ENCODE assay signal across 24 cellular contexts in genomic region chr2:26639685-26640240, GRCh38. TPM values are rescaled to one million over a fixed set of nuclear protein-coding genes. Genes with fewer than 3 reads are reported as not detected.
"Had no signal": no experiment of that assay in that cellular context is flagged by ENCODE, and none has a peak within 500 bp of the region (broad histone marks: within the 10 kb centered on the region; RNA-seq: fewer than 3 reads in every experiment).

No MANE protein-coding gene starts in this region.

- H3K4me3 Mint-ChIP-seq: activated naive CD8-positive, alpha-beta T cell; activated T-helper 1 cell treated with anti-CD3 and anti-CD28 coated beads, Interleukin-12 subunit alpha, Interleukin-12 subunit beta, Interleukin-2, Interleukin-4 antibody, amounts not matched to agents 30 ng/mL and 10 ng/mL and 1 ng/mL, durations not matched to agents 14 hours and 24 hours and 36 hours; natural killer cell treated with Interleukin-12 subunit alpha and Interleukin-12 subunit beta and Interleukin-15 and Interleukin-18, amount 100 ng/mL, for 72 hours; stimulated activated effector memory CD8-positive, alpha-beta T cell treated with anti-CD3 and anti-CD28 coated beads, Interleukin-12 subunit alpha, Interleukin-12 subunit beta, amount 100 ng/mL, for 72 hours; stimulated activated naive CD8-positive, alpha-beta T cell treated with anti-CD3 and anti-CD28 coated beads, Interleukin-15, amount 100 ng/mL, for 72 hours; T-cell; T-helper 2 cell treated with Interferon-gamma antibody and Interleukin-4, amounts not matched to agents 5 μg/mL and 100 μg/mL, for 36 hours had no signal

- DNase-seq: activated T-cell treated with anti-CD3 and anti-CD28 coated beads for 4 hours; central memory CD4-positive, alpha-beta T cell; esophagus squamous epithelium; gastrocnemius medialis; hypothalamus; left ventricle myocardium superior; psoas muscle; right cardiac atrium; stimulated activated CD4-positive, alpha-beta T cell treated with anti-CD3 and anti-CD28 coated beads, Interleukin-1b, Interleukin-23, amount 100 ng/mL, for 48 hours; stimulated activated naive CD8-positive, alpha-beta T cell treated with anti-CD3 and anti-CD28 coated beads, Interleukin-15, amount 100 ng/mL, for 72 hours; T-cell had no signal

- H3K4me2 ChIP-seq: SK-N-SH had no signal

- H3K4me1 Mint-ChIP-seq: T-cell had no signal

- H3K27ac ChIP-seq: dorsolateral prefrontal cortex, esophagus squamous epithelium, gastrocnemius medialis, neutrophil, pancreas, psoas muscle, suprapubic skin had no signal

- ATAC-seq: gastrocnemius medialis; left ventricle myocardium superior; psoas muscle; stimulated activated effector memory CD8-positive, alpha-beta T cell treated with anti-CD3 and anti-CD28 coated beads, Interleukin-12 subunit alpha, Interleukin-12 subunit beta, amount 100 ng/mL, for 72 hours; T-cell had no signal

- H3K9me3 ChIP-seq: esophagus squamous epithelium, gastrocnemius medialis, neutrophil, pancreas, psoas muscle, SK-N-SH, suprapubic skin had no signal

- H3K9me2 ChIP-seq: SK-N-SH had no signal

- H3K27me3 ChIP-seq: pancreas had no signal

- H3K4me3 ChIP-seq: dorsolateral prefrontal cortex, esophagus squamous epithelium, gastrocnemius medialis, pancreas, psoas muscle, suprapubic skin had no signal

- H3K4me1 ChIP-seq: gastrocnemius medialis, psoas muscle, suprapubic skin had no signal

- H3K9ac ChIP-seq: SK-N-SH had no signal

- H3K36me3 Mint-ChIP-seq: activated naive CD8-positive, alpha-beta T cell; natural killer cell treated with Interleukin-12 subunit alpha and Interleukin-12 subunit beta and Interleukin-15 and Interleukin-18, amount 100 ng/mL, for 72 hours; stimulated activated effector memory CD8-positive, alpha-beta T cell treated with anti-CD3 and anti-CD28 coated beads, Interleukin-12 subunit alpha, Interleukin-12 subunit beta, amount 100 ng/mL, for 72 hours; T-cell had no signal

- H3K36me3 ChIP-seq: esophagus squamous epithelium, gastrocnemius medialis, neutrophil, pancreas, suprapubic skin had no signal

- H3K27ac Mint-ChIP-seq: activated naive CD8-positive, alpha-beta T cell; activated T-helper 1 cell treated with anti-CD3 and anti-CD28 coated beads, Interleukin-12 subunit alpha, Interleukin-12 subunit beta, Interleukin-2, Interleukin-4 antibody, amounts not matched to agents 30 ng/mL and 10 ng/mL and 1 ng/mL, durations not matched to agents 14 hours and 24 hours and 36 hours; natural killer cell treated with Interleukin-12 subunit alpha and Interleukin-12 subunit beta and Interleukin-15 and Interleukin-18, amount 100 ng/mL, for 72 hours; stimulated activated effector memory CD8-positive, alpha-beta T cell treated with anti-CD3 and anti-CD28 coated beads, Interleukin-12 subunit alpha, Interleukin-12 subunit beta, amount 100 ng/mL, for 72 hours; T-cell; T-helper 2 cell treated with Interferon-gamma antibody and Interleukin-4, amounts not matched to agents 5 μg/mL and 100 μg/mL, for 36 hours had no signal

- H3K9me3 Mint-ChIP-seq: activated T-helper 1 cell treated with anti-CD3 and anti-CD28 coated beads, Interleukin-12 subunit alpha, Interleukin-12 subunit beta, Interleukin-2, Interleukin-4 antibody, amounts not matched to agents 30 ng/mL and 10 ng/mL and 1 ng/mL, durations not matched to agents 14 hours and 24 hours and 36 hours; natural killer cell treated with Interleukin-12 subunit alpha and Interleukin-12 subunit beta and Interleukin-15 and Interleukin-18, amount 100 ng/mL, for 72 hours; stimulated activated effector memory CD8-positive, alpha-beta T cell treated with anti-CD3 and anti-CD28 coated beads, Interleukin-12 subunit alpha, Interleukin-12 subunit beta, amount 100 ng/mL, for 72 hours; stimulated activated naive CD8-positive, alpha-beta T cell treated with anti-CD3 and anti-CD28 coated beads, Interleukin-15, amount 100 ng/mL, for 72 hours; T-cell; T-helper 2 cell treated with Interferon-gamma antibody and Interleukin-4, amounts not matched to agents 5 μg/mL and 100 μg/mL, for 36 hours had no signal

RNA-seq across cellular contexts. Expression of gene CIB4, which starts 1.4 kb away (rescaled TPM):
- total RNA-seq: activated CD8-positive, alpha-beta memory T cell treated with anti-CD3 and anti-CD28 coated beads for 36 hours; activated T-helper 1 cell treated with anti-CD3 and anti-CD28 coated beads, Interleukin-12 subunit alpha, Interleukin-12 subunit beta, Interleukin-2, Interleukin-4 antibody, amounts not matched to agents 30 ng/mL and 10 ng/mL and 1 ng/mL, durations not matched to agents 14 hours and 24 hours and 36 hours; astrocyte; gastrocnemius medialis; left ventricle myocardium superior; natural killer cell treated with Interleukin-12 subunit alpha and Interleukin-12 subunit beta and Interleukin-15 and Interleukin-18, amount 100 ng/mL, for 72 hours; psoas muscle; right cardiac atrium; skeletal muscle tissue; suprapubic skin; T-cell had no signal
- polyA plus RNA-seq: psoas muscle, right cardiac atrium, SK-N-SH had no signal

RNA-seq across cellular contexts. Expression of gene KCNK3, which starts 52.8 kb away (rescaled TPM):
- total RNA-seq: activated CD8-positive, alpha-beta memory T cell treated with anti-CD3 and anti-CD28 coated beads for 36 hours; activated T-helper 1 cell treated with anti-CD3 and anti-CD28 coated beads, Interleukin-12 subunit alpha, Interleukin-12 subunit beta, Interleukin-2, Interleukin-4 antibody, amounts not matched to agents 30 ng/mL and 10 ng/mL and 1 ng/mL, durations not matched to agents 14 hours and 24 hours and 36 hours; natural killer cell treated with Interleukin-12 subunit alpha and Interleukin-12 subunit beta and Interleukin-15 and Interleukin-18, amount 100 ng/mL, for 72 hours had no signal
